Comparison of ENCODE assay signal across 19 cellular contexts in genomic region chr3:56122911-56123310, GRCh38.
"Had no signal": no experiment of that assay in that cellular context is flagged by ENCODE, and none has a peak within 500 bp of the region (broad histone marks: within the 10 kb centered on the region; RNA-seq: fewer than 3 reads in every experiment).

No MANE protein-coding gene starts in this region.

- ATAC-seq: effector memory CD8-positive, alpha-beta T cell; foreskin keratinocyte; left colon; left ventricle myocardium superior; naive thymus-derived CD8-positive, alpha-beta T cell; sciatic nerve; stimulated activated naive B cell treated with anti-CD40 and anti-IgM and Interleukin-4, amounts not matched to agents 10 μg/mL and 1 μg/mL and 100 μg/mL, for 72 hours had no signal

- H3K27ac ChIP-seq: esophagus squamous epithelium, foreskin keratinocyte, neutrophil, skin epidermis, stomach, thoracic aorta, transverse colon had no signal

- H3K27me3 ChIP-seq: foreskin keratinocyte, neutrophil, stomach, transverse colon had no signal

- H3K4me1 Mint-ChIP-seq: naive thymus-derived CD8-positive, alpha-beta T cell; stimulated activated naive B cell treated with anti-CD40 and anti-IgM and Interleukin-4, amounts not matched to agents 10 μg/mL and 1 μg/mL and 100 μg/mL, for 72 hours had no signal

- H3K4me1 ChIP-seq: stomach, transverse colon had no signal

- H3K9me3 ChIP-seq: esophagus squamous epithelium, neutrophil, stomach, thoracic aorta, transverse colon had no signal

- H3K27ac Mint-ChIP-seq: dendritic cell treated with granulocyte-macrophage colony-stimulating factor and Interleukin-4, amounts not matched to agents 40 ng/mL and 50 ng/mL, for 4 days; effector memory CD8-positive, alpha-beta T cell; naive thymus-derived CD8-positive, alpha-beta T cell; stimulated activated naive B cell treated with anti-CD40 and anti-IgM and Interleukin-4, amounts not matched to agents 10 μg/mL and 1 μg/mL and 100 μg/mL, for 72 hours had no signal

- H3K27me3 Mint-ChIP-seq: effector memory CD8-positive, alpha-beta T cell had no signal

- H3K9me3 Mint-ChIP-seq: dendritic cell treated with granulocyte-macrophage colony-stimulating factor and Interleukin-4, amounts not matched to agents 40 ng/mL and 50 ng/mL, for 4 days had no signal

- H3K4me3 Mint-ChIP-seq: dendritic cell treated with granulocyte-macrophage colony-stimulating factor and Interleukin-4, amounts not matched to agents 40 ng/mL and 50 ng/mL, for 4 days; effector memory CD8-positive, alpha-beta T cell; naive thymus-derived CD8-positive, alpha-beta T cell; stimulated activated naive B cell treated with anti-CD40 and anti-IgM and Interleukin-4, amounts not matched to agents 10 μg/mL and 1 μg/mL and 100 μg/mL, for 72 hours had no signal

- DNase-seq: effector memory CD8-positive, alpha-beta T cell; esophagus squamous epithelium; foreskin keratinocyte; left colon; left ventricle myocardium superior; naive thymus-derived CD8-positive, alpha-beta T cell; posterior cingulate gyrus; stimulated activated CD4-positive, alpha-beta T cell treated with anti-CD3 and anti-CD28 coated beads, Interleukin-2, amount 100 ng/mL, for 24 hours; stimulated activated CD4-positive, alpha-beta T cell treated with anti-CD3 and anti-CD28 coated beads, Interleukin-4, amount 100 ng/mL, for 4 hours; stimulated activated naive B cell treated with anti-CD40 and anti-IgM and Interleukin-4, amounts not matched to agents 10 μg/mL and 1 μg/mL and 100 μg/mL, for 72 hours; stomach; substantia nigra; transverse colon had no signal

- H3K36me3 ChIP-seq: esophagus squamous epithelium, neutrophil, stomach, thoracic aorta, transverse colon had no signal

- H3K36me3 Mint-ChIP-seq: naive thymus-derived CD8-positive, alpha-beta T cell; stimulated activated naive B cell treated with anti-CD40 and anti-IgM and Interleukin-4, amounts not matched to agents 10 μg/mL and 1 μg/mL and 100 μg/mL, for 72 hours had no signal

- H3K4me3 ChIP-seq: esophagus squamous epithelium, lung, skin epidermis, stomach, thoracic aorta, transverse colon had no signal
